In the genomic region with DNA sequence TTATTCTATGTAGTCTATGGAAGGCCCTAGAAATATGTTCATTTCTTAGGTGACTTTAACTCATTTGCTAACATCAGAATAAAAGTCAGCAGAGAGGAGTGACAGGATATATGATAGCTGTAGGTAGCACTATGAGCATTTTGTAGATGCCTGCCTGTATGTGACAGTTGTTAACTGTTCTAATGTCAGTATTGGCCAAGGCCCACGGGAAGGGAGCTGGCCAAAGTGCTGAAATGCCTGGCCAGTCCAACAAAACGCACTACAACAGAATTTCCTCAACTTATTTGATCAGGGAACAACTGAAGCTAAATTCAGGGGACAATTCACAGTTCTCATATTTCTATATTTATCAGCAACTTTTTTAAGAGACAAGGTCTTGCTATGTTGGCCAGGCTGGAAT, we compare ENCODE assay signal across 1 cellular context.
TF ChIP-seq lines count a peak whose summit lies in the region.

No MANE protein-coding gene starts in this region.

TF ChIP-seq in HepG2, 621 proteins besides CTCF, POLR2A, EP300 and RAD21 (continued from another document):
- TF ChIP-seq, protein P1, sequence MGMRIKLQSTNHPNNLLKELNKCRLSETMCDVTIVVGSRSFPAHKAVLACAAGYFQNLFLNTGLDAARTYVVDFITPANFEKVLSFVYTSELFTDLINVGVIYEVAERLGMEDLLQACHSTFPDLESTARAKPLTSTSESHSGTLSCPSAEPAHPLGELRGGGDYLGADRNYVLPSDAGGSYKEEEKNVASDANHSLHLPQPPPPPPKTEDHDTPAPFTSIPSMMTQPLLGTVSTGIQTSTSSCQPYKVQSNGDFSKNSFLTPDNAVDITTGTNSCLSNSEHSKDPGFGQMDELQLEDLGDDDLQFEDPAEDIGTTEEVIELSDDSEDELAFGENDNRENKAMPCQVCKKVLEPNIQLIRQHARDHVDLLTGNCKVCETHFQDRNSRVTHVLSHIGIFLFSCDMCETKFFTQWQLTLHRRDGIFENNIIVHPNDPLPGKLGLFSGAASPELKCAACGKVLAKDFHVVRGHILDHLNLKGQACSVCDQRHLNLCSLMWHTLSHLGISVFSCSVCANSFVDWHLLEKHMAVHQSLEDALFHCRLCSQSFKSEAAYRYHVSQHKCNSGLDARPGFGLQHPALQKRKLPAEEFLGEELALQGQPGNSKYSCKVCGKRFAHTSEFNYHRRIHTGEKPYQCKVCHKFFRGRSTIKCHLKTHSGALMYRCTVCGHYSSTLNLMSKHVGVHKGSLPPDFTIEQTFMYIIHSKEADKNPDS (CRISPR knock-in tag; IDR thresholded peaks at IDR 0.05) = no peak
- TF ChIP-seq ZFYVE20 (CRISPR knock-in tag; IDR thresholded peaks at IDR 0.05; ENCODE audit: borderline replicate concordance, low read depth) (no peak), PAF1 (CRISPR knock-in tag; IDR thresholded peaks at IDR 0.05) (no peak), WIZ (CRISPR knock-in tag; IDR thresholded peaks at IDR 0.05) (peak; percentile 95), TARDBP (CRISPR knock-in tag; IDR thresholded peaks at IDR 0.05) (no peak), SRF (IDR thresholded peaks at IDR 0.05; ENCODE audit: low read depth, low read length) (no peak), SALL1 (CRISPR knock-in tag; IDR thresholded peaks at IDR 0.05) (no peak), ZNF644 (CRISPR knock-in tag; IDR thresholded peaks at IDR 0.05; ENCODE audit: low read depth) (peak; percentile 52; the same call in 1 of the 2 replicates), MIER2 (CRISPR knock-in tag; IDR thresholded peaks at IDR 0.05) (peak; percentile 99), ZNF747 (CRISPR knock-in tag; IDR thresholded peaks at IDR 0.05; ENCODE audit: borderline replicate concordance) (no peak), CHD2 (IDR thresholded peaks at IDR 0.05; ENCODE audit: low read depth, low read length) (no peak), ARNT2 (CRISPR knock-in tag; IDR thresholded peaks at IDR 0.05; ENCODE audit: low read depth) (no peak)
- TF ChIP-seq, protein P2, sequence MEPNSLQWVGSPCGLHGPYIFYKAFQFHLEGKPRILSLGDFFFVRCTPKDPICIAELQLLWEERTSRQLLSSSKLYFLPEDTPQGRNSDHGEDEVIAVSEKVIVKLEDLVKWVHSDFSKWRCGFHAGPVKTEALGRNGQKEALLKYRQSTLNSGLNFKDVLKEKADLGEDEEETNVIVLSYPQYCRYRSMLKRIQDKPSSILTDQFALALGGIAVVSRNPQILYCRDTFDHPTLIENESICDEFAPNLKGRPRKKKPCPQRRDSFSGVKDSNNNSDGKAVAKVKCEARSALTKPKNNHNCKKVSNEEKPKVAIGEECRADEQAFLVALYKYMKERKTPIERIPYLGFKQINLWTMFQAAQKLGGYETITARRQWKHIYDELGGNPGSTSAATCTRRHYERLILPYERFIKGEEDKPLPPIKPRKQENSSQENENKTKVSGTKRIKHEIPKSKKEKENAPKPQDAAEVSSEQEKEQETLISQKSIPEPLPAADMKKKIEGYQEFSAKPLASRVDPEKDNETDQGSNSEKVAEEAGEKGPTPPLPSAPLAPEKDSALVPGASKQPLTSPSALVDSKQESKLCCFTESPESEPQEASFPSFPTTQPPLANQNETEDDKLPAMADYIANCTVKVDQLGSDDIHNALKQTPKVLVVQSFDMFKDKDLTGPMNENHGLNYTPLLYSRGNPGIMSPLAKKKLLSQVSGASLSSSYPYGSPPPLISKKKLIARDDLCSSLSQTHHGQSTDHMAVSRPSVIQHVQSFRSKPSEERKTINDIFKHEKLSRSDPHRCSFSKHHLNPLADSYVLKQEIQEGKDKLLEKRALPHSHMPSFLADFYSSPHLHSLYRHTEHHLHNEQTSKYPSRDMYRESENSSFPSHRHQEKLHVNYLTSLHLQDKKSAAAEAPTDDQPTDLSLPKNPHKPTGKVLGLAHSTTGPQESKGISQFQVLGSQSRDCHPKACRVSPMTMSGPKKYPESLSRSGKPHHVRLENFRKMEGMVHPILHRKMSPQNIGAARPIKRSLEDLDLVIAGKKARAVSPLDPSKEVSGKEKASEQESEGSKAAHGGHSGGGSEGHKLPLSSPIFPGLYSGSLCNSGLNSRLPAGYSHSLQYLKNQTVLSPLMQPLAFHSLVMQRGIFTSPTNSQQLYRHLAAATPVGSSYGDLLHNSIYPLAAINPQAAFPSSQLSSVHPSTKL (CRISPR knock-in tag; IDR thresholded peaks at IDR 0.05) = 0 out of 2 replicates have a peak, but pooled peaks have one; percentile 9
- TF ChIP-seq, protein P3, sequence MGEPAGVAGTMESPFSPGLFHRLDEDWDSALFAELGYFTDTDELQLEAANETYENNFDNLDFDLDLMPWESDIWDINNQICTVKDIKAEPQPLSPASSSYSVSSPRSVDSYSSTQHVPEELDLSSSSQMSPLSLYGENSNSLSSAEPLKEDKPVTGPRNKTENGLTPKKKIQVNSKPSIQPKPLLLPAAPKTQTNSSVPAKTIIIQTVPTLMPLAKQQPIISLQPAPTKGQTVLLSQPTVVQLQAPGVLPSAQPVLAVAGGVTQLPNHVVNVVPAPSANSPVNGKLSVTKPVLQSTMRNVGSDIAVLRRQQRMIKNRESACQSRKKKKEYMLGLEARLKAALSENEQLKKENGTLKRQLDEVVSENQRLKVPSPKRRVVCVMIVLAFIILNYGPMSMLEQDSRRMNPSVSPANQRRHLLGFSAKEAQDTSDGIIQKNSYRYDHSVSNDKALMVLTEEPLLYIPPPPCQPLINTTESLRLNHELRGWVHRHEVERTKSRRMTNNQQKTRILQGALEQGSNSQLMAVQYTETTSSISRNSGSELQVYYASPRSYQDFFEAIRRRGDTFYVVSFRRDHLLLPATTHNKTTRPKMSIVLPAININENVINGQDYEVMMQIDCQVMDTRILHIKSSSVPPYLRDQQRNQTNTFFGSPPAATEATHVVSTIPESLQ (CRISPR knock-in tag; conservative IDR thresholded peaks at IDR 0.05) = no peak
- TF ChIP-seq, protein P4, sequence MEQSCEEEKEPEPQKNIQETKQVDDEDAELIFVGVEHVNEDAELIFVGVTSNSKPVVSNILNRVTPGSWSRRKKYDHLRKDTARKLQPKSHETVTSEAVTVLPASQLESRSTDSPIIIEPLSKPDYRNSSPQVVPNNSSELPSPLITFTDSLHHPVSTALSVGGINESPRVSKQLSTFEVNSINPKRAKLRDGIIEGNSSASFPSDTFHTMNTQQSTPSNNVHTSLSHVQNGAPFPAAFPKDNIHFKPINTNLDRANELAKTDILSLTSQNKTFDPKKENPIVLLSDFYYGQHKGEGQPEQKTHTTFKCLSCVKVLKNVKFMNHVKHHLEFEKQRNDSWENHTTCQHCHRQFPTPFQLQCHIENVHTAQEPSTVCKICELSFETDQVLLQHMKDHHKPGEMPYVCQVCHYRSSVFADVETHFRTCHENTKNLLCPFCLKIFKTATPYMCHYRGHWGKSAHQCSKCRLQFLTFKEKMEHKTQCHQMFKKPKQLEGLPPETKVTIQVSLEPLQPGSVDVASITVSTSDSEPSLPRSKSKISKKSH (CRISPR knock-in tag; IDR thresholded peaks at IDR 0.05; ENCODE audit: borderline replicate concordance) = no peak
- TF ChIP-seq, protein P5, sequence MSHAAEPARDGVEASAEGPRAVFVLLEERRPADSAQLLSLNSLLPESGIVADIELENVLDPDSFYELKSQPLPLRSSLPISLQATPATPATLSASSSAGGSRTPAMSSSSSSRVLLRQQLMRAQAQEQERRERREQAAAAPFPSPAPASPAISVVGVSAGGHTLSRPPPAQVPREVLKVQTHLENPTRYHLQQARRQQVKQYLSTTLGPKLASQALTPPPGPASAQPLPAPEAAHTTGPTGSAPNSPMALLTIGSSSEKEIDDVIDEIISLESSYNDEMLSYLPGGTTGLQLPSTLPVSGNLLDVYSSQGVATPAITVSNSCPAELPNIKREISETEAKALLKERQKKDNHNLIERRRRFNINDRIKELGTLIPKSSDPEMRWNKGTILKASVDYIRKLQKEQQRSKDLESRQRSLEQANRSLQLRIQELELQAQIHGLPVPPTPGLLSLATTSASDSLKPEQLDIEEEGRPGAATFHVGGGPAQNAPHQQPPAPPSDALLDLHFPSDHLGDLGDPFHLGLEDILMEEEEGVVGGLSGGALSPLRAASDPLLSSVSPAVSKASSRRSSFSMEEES (CRISPR knock-in tag; IDR thresholded peaks at IDR 0.05) = 0 out of 2 replicates have a peak, but pooled peaks have one; percentile 46
